ENCODE assay signal across 29 cellular contexts in the genomic region with DNA sequence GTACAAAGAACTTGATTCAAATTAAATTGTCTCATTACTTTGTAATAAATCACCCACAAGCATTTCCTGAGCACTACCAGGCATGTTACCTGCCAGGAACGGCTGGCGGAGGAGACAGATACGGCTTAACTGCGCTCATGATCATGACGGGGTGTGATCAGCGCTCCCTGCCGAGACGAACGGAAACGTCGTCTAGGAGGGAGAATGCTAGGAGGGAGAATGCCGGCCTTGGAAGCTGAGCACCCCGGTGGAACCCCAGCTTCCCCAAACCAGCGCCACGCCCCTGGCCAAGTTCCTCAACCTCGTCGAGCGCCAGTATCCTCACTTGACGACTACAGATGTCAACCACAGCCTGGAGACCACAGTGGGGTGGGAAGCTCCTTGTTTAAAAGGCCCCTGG.
DNase-seq lines count a peak whose midpoint lies in the region; FAIRE-seq and TF ChIP-seq lines count a peak whose summit lies in the region.
"Had no signal": no experiment of that assay in that cellular context is flagged by ENCODE, and none has a peak within 500 bp of the region (broad histone marks: within the 10 kb centered on the region; RNA-seq: fewer than 3 reads in every experiment).

No MANE protein-coding gene starts in this region.

- H3K23ac ChIP-seq in H9 (ENCODE audit: insufficient read length, low read depth, low read length) (no peak overlapping the region), neuronal stem cell (ENCODE audit: low read depth, low read length, poor library complexity) (no peak overlapping the region)

- no peaks in the 10 kb centered on the region for H3K9me3 Mint-ChIP-seq in H9
- no peaks in the 10 kb centered on the region for H3K9me3 Mint-ChIP-seq in chondrocyte (ENCODE audit: low read depth)
- H3K9me3 Mint-ChIP-seq: activated CD8-positive, alpha-beta T cell treated with anti-CD3 and anti-CD28 coated beads for 36 hours; activated T-helper 17 cell treated with anti-CD3 and anti-CD28 coated beads, Interleukin-2, amount 50 U/mL, for 72 hours; central memory CD8-positive, alpha-beta T cell; dendritic cell treated with granulocyte-macrophage colony-stimulating factor and Interleukin-4, amounts not matched to agents 40 ng/mL and 50 ng/mL, for 4 days had no signal

- no peak for FAIRE-seq in H54 (lab: Jason Lieb, UNC)
- FAIRE-seq: kidney had no signal

- H3K27me3 ChIP-seq in H9 (ENCODE audit: insufficient read depth, low read length) (no peaks in the 10 kb centered on the region), neuronal stem cell (ENCODE audit: control insufficient read depth in 3 of 3, insufficient read depth in 3 of 3, low read depth in 1 of 3, low read length in 3 of 3) (no peaks in the 10 kb centered on the region)
- H3K27me3 ChIP-seq: body of pancreas, Peyer's patch, transverse colon had no signal

- no peak overlapping the region for H2BK15ac ChIP-seq in H9 (ENCODE audit: low read depth, low read length)
- H2BK15ac ChIP-seq in neuronal stem cell (ENCODE audit: low read length), result no peak overlapping the region

- H4K5ac ChIP-seq in H9 (ENCODE audit: insufficient read length, low read depth, low read length), result no peak overlapping the region

- H2AFZ ChIP-seq in H9 (ENCODE audit: low read length) (no peak overlapping the region), neuronal stem cell (ENCODE audit: low read length) (no peak overlapping the region)

- H3K36me3 Mint-ChIP-seq in H9 (ENCODE audit: insufficient read depth in 1 of 3, low read depth in 3 of 3) (peaks cover 0 to 9% (median 4%) of the 10 kb centered on the region in 3 experiments; a peak in 2 of 7 replicates), chondrocyte (ENCODE audit: low read depth) (no peaks in the 10 kb centered on the region)
- H3K36me3 Mint-ChIP-seq: IgD-negative memory B cell, naive B cell had no signal

- H3K27me3 Mint-ChIP-seq in H9 (ENCODE audit: low read depth) (peaks cover 1% of the 10 kb centered on the region; the same call in 1 of the 2 replicates), chondrocyte (ENCODE audit: low read depth) (peaks cover 18% of the 10 kb centered on the region)

- H3K79me2 ChIP-seq in H9 (ENCODE audit: insufficient read depth, low read length), result no peaks in the 10 kb centered on the region

- H3T11ph ChIP-seq in H9 (ENCODE audit: low read length), result no peak overlapping the region

- peak overlapping the region in 1 of 2 experiments; percentile 28; a peak in 2 of 5 replicates for H3K4me3 Mint-ChIP-seq in H9
- no peak overlapping the region for H3K4me3 Mint-ChIP-seq in chondrocyte (ENCODE audit: unreplicated experiment)
- H3K4me3 Mint-ChIP-seq: activated CD4-positive, alpha-beta T cell treated with anti-CD3 and anti-CD28 coated beads for 36 hours; activated CD8-positive, alpha-beta T cell treated with anti-CD3 and anti-CD28 coated beads for 36 hours; activated T-helper 17 cell treated with anti-CD3 and anti-CD28 coated beads, Interleukin-2, amount 50 U/mL, for 72 hours; B cell; central memory CD8-positive, alpha-beta T cell; dendritic cell treated with granulocyte-macrophage colony-stimulating factor and Interleukin-4, amounts not matched to agents 40 ng/mL and 50 ng/mL, for 4 days; IgD-negative memory B cell; naive B cell had no signal

- no peaks in the 10 kb centered on the region for H3K23me2 ChIP-seq in H9 (ENCODE audit: insufficient read length, low read depth, low read length, poor library complexity, severe bottlenecking)

- no peak overlapping the region for H3K4me3 ChIP-seq in neuronal stem cell (ENCODE audit: low read length in 2 of 2)
- H3K4me3 ChIP-seq: body of pancreas, Peyer's patch, transverse colon had no signal

- H2AK5ac ChIP-seq in H9 (ENCODE audit: insufficient read length, low read length), result no peak overlapping the region
- peak overlapping the region; percentile 25 for H2AK5ac ChIP-seq in neuronal stem cell (ENCODE audit: low read depth, low read length)

- no peak for TF ChIP-seq POLR2A in H54 (IDR thresholded peaks at IDR 0.05; ENCODE audit: low read depth, low read length)

- H3K14ac ChIP-seq in H9 (ENCODE audit: insufficient read depth, low read length) (no peak overlapping the region), neuronal stem cell (ENCODE audit: low read length) (no peak overlapping the region)

- DNase-seq in NOMO-1 treated with DMSO at 0.1 percent for 48 hours (lab: John Stamatoyannopoulos, UW; ENCODE audit: unreplicated experiment) (peak; percentile 4), NOMO-1 treated with dmso at 0.1 percent for 144 hours (lab: John Stamatoyannopoulos, UW; ENCODE audit: unreplicated experiment) (no peak), H9 (peak; percentile 39), chondrocyte (ENCODE audit: low spot score) (peak; percentile 59), neuronal stem cell (ENCODE audit: low spot score) (no peak), ureter (ENCODE audit: low spot score) (no peak), H54 (ENCODE audit: insufficient read length, low spot score) (no peak)
- DNase-seq in stimulated activated CD4-positive, alpha-beta T cell treated with anti-CD3 and anti-CD28 coated beads, Interleukin-15, amount 100 ng/mL, for 24 hours, result no peak
- DNase-seq: ACHN; activated CD4-positive, alpha-beta T cell treated with anti-CD3 and anti-CD28 coated beads for 36 hours; activated CD8-positive, alpha-beta T cell treated with anti-CD3 and anti-CD28 coated beads for 36 hours; activated naive CD4-positive, alpha-beta T cell treated with anti-CD3 and anti-CD28 coated beads, Interleukin-2, amount 50 U/mL, for 16 hours; body of pancreas; Caco-2; kidney; midbrain; naive B cell; NCI-H1092; NCI-H187; NCI-H524 treated with DMSO at 0.1 percent for 48 hours; Peyer's patch; SHP77 treated with DMSO at 0.1 percent for 48 hours; stimulated activated CD4-positive, alpha-beta T cell treated with anti-CD3 and anti-CD28 coated beads, Interleukin-4, amount 100 ng/mL, for 4 hours; transverse colon had no signal

- no peaks in the 10 kb centered on the region for H3K9me3 ChIP-seq in H9 (ENCODE audit: control insufficient read depth, low read depth, low read length)
- peaks cover 0 to 2% of the 10 kb centered on the region in 2 donors for H3K9me3 ChIP-seq in neuronal stem cell (replicated peaks in 1 of 2; ENCODE audit: control insufficient read depth in 2 of 2, insufficient read depth in 1 of 2, low read depth in 1 of 2, low read length in 2 of 2)
- H3K9me3 ChIP-seq: body of pancreas, Caco-2, Peyer's patch, transverse colon had no signal

- H3K4me1 ChIP-seq in H9 (ENCODE audit: insufficient read depth, low read length) (peaks cover 3% of the 10 kb centered on the region; the same call in 1 of the 2 replicates), neuronal stem cell (ENCODE audit: control insufficient read depth in 2 of 2, insufficient read depth in 1 of 2, low read depth in 1 of 2, low read length in 2 of 2) (peaks cover 2 to 7% of the 10 kb centered on the region in 2 donors)
- H3K4me1 ChIP-seq: body of pancreas, Caco-2, Peyer's patch had no signal

- TF ChIP-seq CTCF in H9 (conservative IDR thresholded peaks at IDR 0.05) (no peak), chondrocyte (IDR thresholded peaks at IDR 0.05) (no peak)

- H3K27ac ChIP-seq in H9 (ENCODE audit: insufficient read length, low read depth, low read length) (no peak overlapping the region), neuronal stem cell (replicated peaks; ENCODE audit: low read length) (no peak overlapping the region)
- H3K27ac ChIP-seq: body of pancreas, Peyer's patch, transverse colon had no signal

- H2BK120ac ChIP-seq in H9 (ENCODE audit: low read depth, low read length, poor library complexity, severe bottlenecking), result no peak overlapping the region
- no peak overlapping the region for H2BK120ac ChIP-seq in neuronal stem cell (ENCODE audit: low read depth, low read length)

- H3K4me2 ChIP-seq in H9 (ENCODE audit: insufficient read depth, insufficient read length, low read length) (no peak overlapping the region), neuronal stem cell (ENCODE audit: insufficient read depth, low read length, poor library complexity, severe bottlenecking) (no peak overlapping the region)

- H2BK12ac ChIP-seq in H9 (ENCODE audit: insufficient read length, low read depth, low read length) (no peak overlapping the region), neuronal stem cell (ENCODE audit: low read length) (no peak overlapping the region)

- H3K4me1 Mint-ChIP-seq in H9, result peaks cover 27 to 39% of the 10 kb centered on the region in 2 experiments
- H3K4me1 Mint-ChIP-seq in chondrocyte (ENCODE audit: low read depth), result no peaks in the 10 kb centered on the region
- H3K4me1 Mint-ChIP-seq: activated CD4-positive, alpha-beta T cell treated with anti-CD3 and anti-CD28 coated beads for 36 hours; activated T-helper 17 cell treated with anti-CD3 and anti-CD28 coated beads, Interleukin-2, amount 50 U/mL, for 72 hours; B cell; central memory CD8-positive, alpha-beta T cell; IgD-negative memory B cell; naive B cell had no signal

- H3K79me1 ChIP-seq in H9 (ENCODE audit: insufficient read depth, low read depth, low read length, poor library complexity, severe bottlenecking) (no peaks in the 10 kb centered on the region), neuronal stem cell (ENCODE audit: low read depth, low read length) (peaks cover 2% of the 10 kb centered on the region)

- H3K27ac Mint-ChIP-seq in H9 (no peak overlapping the region; a peak in 1 of 7 replicates), chondrocyte (ENCODE audit: unreplicated experiment) (no peak overlapping the region)
- H3K27ac Mint-ChIP-seq: activated CD4-positive, alpha-beta T cell treated with anti-CD3 and anti-CD28 coated beads for 36 hours; activated CD8-positive, alpha-beta T cell treated with anti-CD3 and anti-CD28 coated beads for 36 hours; activated T-helper 17 cell treated with anti-CD3 and anti-CD28 coated beads, Interleukin-2, amount 50 U/mL, for 72 hours; B cell; dendritic cell treated with granulocyte-macrophage colony-stimulating factor and Interleukin-4, amounts not matched to agents 40 ng/mL and 50 ng/mL, for 4 days; IgD-negative memory B cell; naive B cell had no signal

- H2BK5ac ChIP-seq in H9 (ENCODE audit: insufficient read length, low read length), result no peak overlapping the region
- H2BK5ac ChIP-seq in neuronal stem cell (ENCODE audit: low read length), result no peak overlapping the region

- H3K18ac ChIP-seq in H9 (ENCODE audit: insufficient read length, low read depth, low read length) (no peak overlapping the region), neuronal stem cell (ENCODE audit: low read length) (no peak overlapping the region)

- H4K8ac ChIP-seq in H9 (replicated peaks; ENCODE audit: insufficient read length, low read depth, low read length) (no peak overlapping the region), neuronal stem cell (ENCODE audit: low read depth, low read length) (no peak overlapping the region)

- no peaks in the 10 kb centered on the region for H4K20me1 ChIP-seq in H9 (ENCODE audit: control insufficient read depth, insufficient read depth, insufficient read length)

- no peak overlapping the region for H3K9ac ChIP-seq in H9 (ENCODE audit: extremely low read depth, insufficient read length, low read length)
- peak overlapping the region; percentile 12 for H3K9ac ChIP-seq in neuronal stem cell (ENCODE audit: low read depth, low read length, poor library complexity)

- H3K56ac ChIP-seq in H9 (ENCODE audit: insufficient read length, low read depth, low read length), result no peak overlapping the region

- no CpG with 5 or more reads among the region's 19 CpGs for WGBS in H9 (ENCODE audit: extremely low coverage, insufficient read length, low lambda C conversion rate)
- WGBS in neuronal stem cell (ENCODE audit: extremely low coverage in 2 of 2, insufficient read length in 2 of 2, insufficient replicate concordance in 1 of 2), 2 donors, result no CpG with 5 or more reads among the region's 19 CpGs

- H4K91ac ChIP-seq in H9 (ENCODE audit: insufficient read length, low read depth, low read length), result no peak overlapping the region
- H4K91ac ChIP-seq in neuronal stem cell (ENCODE audit: low read depth, low read length, poor library complexity), result no peak overlapping the region

- no peak overlapping the region for H2BK20ac ChIP-seq in H9 (ENCODE audit: low read depth, low read length, poor library complexity, severe bottlenecking)

- no peak overlapping the region for H3K4ac ChIP-seq in H9 (ENCODE audit: low read depth, low read length)
- H3K4ac ChIP-seq in neuronal stem cell (ENCODE audit: low read length), result no peak overlapping the region

- no peaks in the 10 kb centered on the region for H3K36me3 ChIP-seq in neuronal stem cell (replicated peaks in 1 of 2; ENCODE audit: control insufficient read depth in 2 of 2, insufficient read depth in 2 of 2, low read length in 2 of 2)
- H3K36me3 ChIP-seq: Peyer's patch, transverse colon had no signal

Comparison
In these comparisons a context has a peak if more than half of its experiments do, and no peak if none do; other contexts are left out.
1. DNase-seq: peak in NOMO-1 treated with DMSO at 0.1 percent for 48 hours (single experiment), H9 (single experiment) and chondrocyte (single experiment); none in NOMO-1 treated with dmso at 0.1 percent for 144 hours (single experiment), neuronal stem cell (single experiment), stimulated activated CD4-positive, alpha-beta T cell treated with anti-CD3 and anti-CD28 coated beads, Interleukin-15, amount 100 ng/mL, for 24 hours (single experiment), ureter (single experiment) and H54 (single experiment).